ENCODE assay signal across 21 cellular contexts in the genomic region with DNA sequence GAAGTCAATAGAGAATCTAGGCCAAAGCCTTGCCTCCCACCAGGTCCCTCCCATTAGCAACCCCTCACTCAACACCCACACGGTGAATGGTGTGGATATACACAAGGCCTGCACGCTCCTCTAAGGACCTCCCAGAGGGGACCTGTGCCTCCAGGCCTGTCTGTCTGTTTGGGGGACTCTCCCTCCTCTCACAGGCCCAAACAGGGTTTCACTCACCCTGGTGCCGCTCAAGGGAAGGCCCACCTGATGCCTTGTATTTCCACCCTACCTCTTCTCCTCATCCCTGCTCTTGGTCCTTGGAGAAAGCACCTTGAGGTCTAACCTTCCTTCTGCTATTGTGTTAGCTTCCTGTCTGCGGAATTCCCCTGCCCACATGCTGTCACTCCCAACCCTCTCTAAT. TPM values are rescaled to one million over a fixed set of nuclear protein-coding genes. Genes with fewer than 3 reads are reported as not detected.
DNase-seq lines count a peak whose midpoint lies in the region; ATAC-seq and TF ChIP-seq lines count a peak whose summit lies in the region.
"Had no signal": no experiment of that assay in that cellular context is flagged by ENCODE, and none has a peak within 500 bp of the region (broad histone marks: within the 10 kb centered on the region; RNA-seq: fewer than 3 reads in every experiment).

No MANE protein-coding gene starts in this region.

- no peak for ATAC-seq in GM21576 (IDR thresholded peaks at IDR 0.05; ENCODE audit: unreplicated experiment)
- ATAC-seq: HepG2 had no signal

- no peaks in the 10 kb centered on the region for H3K36me3 ChIP-seq in H7 (replicated peaks; ENCODE audit: control insufficient read depth, insufficient read depth, low read length)
- H3K36me3 ChIP-seq: BLaER1 had no signal

- intact Hi-C loops in dendritic cell treated with granulocyte-macrophage colony-stimulating factor and Interleukin-4, amounts not matched to agents 40 ng/mL and 50 ng/mL, for 4 days (cut with micrococcal nuclease), result no loop called here

- DNase-seq in H7, result peak; percentile 1
- DNase-seq in neural crest cell (ENCODE audit: low read depth, low spot score), result no peak
- DNase-seq in type B pancreatic cell (ENCODE audit: extremely low spot score, unreplicated experiment), result peak; percentile 29
- DNase-seq in islet precursor cell, result no peak
- DNase-seq in NCI-H128 (lab: John Stamatoyannopoulos, UW; ENCODE audit: unreplicated experiment), result no peak
- DNase-seq: 8988T; CD4-positive, alpha-beta memory T cell; DMS153; DMS79; GDM1; HCEC 1CT; HFFc6 had no signal

- no peak overlapping the region for H3K4me3 ChIP-seq in H7 (ENCODE audit: insufficient read depth, low read depth, low read length)
- H3K4me3 ChIP-seq: BLaER1 had no signal

- peak overlapping the region; percentile 39 for H3K27ac Mint-ChIP-seq in dendritic cell treated with granulocyte-macrophage colony-stimulating factor and Interleukin-4, amounts not matched to agents 40 ng/mL and 50 ng/mL, for 4 days
- H3K27ac Mint-ChIP-seq in neural crest cell (ENCODE audit: unreplicated experiment), result peak overlapping the region; percentile 58
- H3K27ac Mint-ChIP-seq in type B pancreatic cell, result no peak overlapping the region
- H3K27ac Mint-ChIP-seq: CD4-positive, alpha-beta memory T cell; HFFc6; IgD-negative memory B cell had no signal

- peaks cover 6% of the 10 kb centered on the region for H3K27me3 Mint-ChIP-seq in dendritic cell treated with granulocyte-macrophage colony-stimulating factor and Interleukin-4, amounts not matched to agents 40 ng/mL and 50 ng/mL, for 4 days
- peaks cover 7% of the 10 kb centered on the region for H3K27me3 Mint-ChIP-seq in neural crest cell (ENCODE audit: low read depth)
- peaks cover 15% of the 10 kb centered on the region for H3K27me3 Mint-ChIP-seq in type B pancreatic cell

- no peaks in the 10 kb centered on the region for H3K9me3 Mint-ChIP-seq in dendritic cell treated with granulocyte-macrophage colony-stimulating factor and Interleukin-4, amounts not matched to agents 40 ng/mL and 50 ng/mL, for 4 days
- no peaks in the 10 kb centered on the region for H3K9me3 Mint-ChIP-seq in neural crest cell
- H3K9me3 Mint-ChIP-seq in type B pancreatic cell, result no peaks in the 10 kb centered on the region
- H3K9me3 Mint-ChIP-seq: CD14-positive monocyte; CD4-positive, alpha-beta memory T cell; HFFc6; IgD-negative memory B cell had no signal

- H3K4me1 Mint-ChIP-seq in dendritic cell treated with granulocyte-macrophage colony-stimulating factor and Interleukin-4, amounts not matched to agents 40 ng/mL and 50 ng/mL, for 4 days (ENCODE audit: low read depth), result peaks cover 53% of the 10 kb centered on the region
- H3K4me1 Mint-ChIP-seq in neural crest cell, result peaks cover 17% of the 10 kb centered on the region
- peaks cover 15% of the 10 kb centered on the region for H3K4me1 Mint-ChIP-seq in type B pancreatic cell (ENCODE audit: unreplicated experiment)
- H3K4me1 Mint-ChIP-seq: IgD-negative memory B cell had no signal

- no peak overlapping the region for H3K4me3 Mint-ChIP-seq in dendritic cell treated with granulocyte-macrophage colony-stimulating factor and Interleukin-4, amounts not matched to agents 40 ng/mL and 50 ng/mL, for 4 days
- no peak overlapping the region for H3K4me3 Mint-ChIP-seq in neural crest cell
- H3K4me3 Mint-ChIP-seq in type B pancreatic cell, result no peak overlapping the region
- H3K4me3 Mint-ChIP-seq: CD14-positive monocyte; CD4-positive, alpha-beta memory T cell; HFFc6; IgD-negative memory B cell had no signal

- no peaks in the 10 kb centered on the region for H3K27me3 ChIP-seq in H7 (ENCODE audit: control insufficient read depth, insufficient read depth, low read length)
- H3K27me3 ChIP-seq: BLaER1 had no signal

- TF ChIP-seq CTCF in neural crest cell (conservative IDR thresholded peaks at IDR 0.05) (no peak), type B pancreatic cell (conservative IDR thresholded peaks at IDR 0.05) (no peak)

- no peaks in the 10 kb centered on the region for H3K36me3 Mint-ChIP-seq in dendritic cell treated with granulocyte-macrophage colony-stimulating factor and Interleukin-4, amounts not matched to agents 40 ng/mL and 50 ng/mL, for 4 days (ENCODE audit: low read depth)
- H3K36me3 Mint-ChIP-seq in neural crest cell (ENCODE audit: low read depth) (no peaks in the 10 kb centered on the region), type B pancreatic cell (no peaks in the 10 kb centered on the region)
- H3K36me3 Mint-ChIP-seq: CD14-positive monocyte; CD4-positive, alpha-beta memory T cell; IgD-negative memory B cell had no signal

RNA-seq across cellular contexts. Expression of a gene that starts 4.4 kb away (rescaled TPM):
- total RNA-seq in H7 (2014; rRNA removed; shearing (Covaris generic)), result 0.28 TPM in 1 of 2 replicates, not detected in the other
- total RNA-seq in neural crest cell (not detected in 2 replicates), type B pancreatic cell (ENCODE audit: low replicate concordance) (0.22 and 0.26 TPM in 2 replicates)
- total RNA-seq: A673; CD4-positive, alpha-beta memory T cell; Daoy; HepG2; HFFc6 had no signal

RNA-seq across cellular contexts. Expression of a gene that starts 27.6 kb away (rescaled TPM):
- total RNA-seq in H7 (2014; rRNA removed; shearing (Covaris generic)), result 0.63 and 0.66 TPM in 2 replicates
- total RNA-seq in neural crest cell (0.34 and 0.44 TPM in 2 replicates), type B pancreatic cell (ENCODE audit: low replicate concordance) (0.43 and 0.68 TPM in 2 replicates)
- total RNA-seq: H4, HFFc6 had no signal

Comparison
In these comparisons a context has a peak if more than half of its experiments do, and no peak if none do; other contexts are left out.
1. DNase-seq: peak in H7 (single experiment) and type B pancreatic cell (single experiment); none in neural crest cell (single experiment), islet precursor cell (single experiment) and NCI-H128 (single experiment).